ENCODE assay signal across 8 cellular contexts in genomic region chr4:3436798-3437581, GRCh38. TPM values are rescaled to one million over a fixed set of nuclear protein-coding genes. Genes with fewer than 3 reads are reported as not detected.
DNase-seq lines count a peak whose midpoint lies in the region; ATAC-seq and TF ChIP-seq lines count a peak whose summit lies in the region.

No MANE protein-coding gene starts in this region.

- TF ChIP-seq EP300 in sigmoid colon (IDR thresholded peaks at IDR 0.05): no peak

- H3K9ac ChIP-seq in IMR-90 (ENCODE audit: low read depth, low read length): no peak overlapping the region

- H4K20me1 ChIP-seq in IMR-90 (ENCODE audit: insufficient read depth, low read length): no peaks in the 10 kb centered on the region; the same call in 1 of the 2 replicates

- H2BK120ac ChIP-seq in IMR-90 (ENCODE audit: low read depth, low read length): peak overlapping the region; percentile 80

- peak overlapping the region; percentile 94 for H2AK5ac ChIP-seq in IMR-90 (ENCODE audit: low read depth, low read length)

- TF ChIP-seq CTCF in C4-2B (conservative IDR thresholded peaks at IDR 0.05) (no peak), IMR-90 (conservative IDR thresholded peaks at IDR 0.05; ENCODE audit: low read depth, low read length) (no peak), sigmoid colon (IDR thresholded peaks at IDR 0.05) (no peak)

- POLR2A ChIA-PET in IMR-90 (lab: Charles Lee; ENCODE audit: unreplicated experiment): no interaction called here
- POLR2A ChIA-PET in activated CD4-positive, alpha-beta memory T cell treated with anti-CD3 and anti-CD28 coated beads for 36 hours (lab: Charles Lee): no interaction called here

- H3K79me1 ChIP-seq in IMR-90 (ENCODE audit: low read depth in 1 of 2, low read length in 2 of 2): no peaks in the 10 kb centered on the region

- H3K9me3 ChIP-seq in IMR-90 (ENCODE audit: control insufficient read depth, insufficient read depth, low read length): no peaks in the 10 kb centered on the region
- no peaks in the 10 kb centered on the region for H3K9me3 ChIP-seq in sigmoid colon

- BruUV-seq in IMR-90 (replicated peaks; lab: Mats Ljungman, UMichigan): no TSS peak

- in situ Hi-C loops in IMR-90 (cut with MboI; ENCODE audit: low sequenced_read_pairs): no loop called here

- H3K27ac ChIP-seq in C4-2B: peak overlapping the region; percentile 71
- peak overlapping the region; percentile 1; the same call in 1 of the 2 replicates for H3K27ac ChIP-seq in IMR-90 (ENCODE audit: insufficient read depth, low read length)
- H3K27ac ChIP-seq in sigmoid colon: no peak overlapping the region

- H2BK5ac ChIP-seq in IMR-90 (ENCODE audit: low read depth, low read length, poor library complexity, severe bottlenecking): peak overlapping the region; percentile 79

- H4K5ac ChIP-seq in IMR-90 (ENCODE audit: low read depth, low read length): peak overlapping the region; percentile 17

- no peaks in the 10 kb centered on the region for H3K9me3 Mint-ChIP-seq in activated CD4-positive, alpha-beta memory T cell treated with anti-CD3 and anti-CD28 coated beads for 36 hours

- WGBS in IMR-90 (ENCODE audit: extremely low coverage in 2 of 2, insufficient read length in 1 of 2), 2 experiments: 65% methylated on average over 2 of the region's 19 CpGs; no CpG with 5 or more reads in 1 of the 2 experiments
- 61 to 81% methylated on average over 19 of the region's 19 CpGs for WGBS in sigmoid colon, 2 donors

- H4K8ac ChIP-seq in IMR-90 (ENCODE audit: low read depth in 2 of 2, low read length in 2 of 2): peak overlapping the region; percentile 85 to 96

- H3K4me3 Mint-ChIP-seq in activated CD4-positive, alpha-beta memory T cell treated with anti-CD3 and anti-CD28 coated beads for 36 hours: no peak overlapping the region

- H3K4me2 ChIP-seq in IMR-90 (ENCODE audit: low read depth, low read length): no peak overlapping the region

- TF ChIP-seq POLR2A in IMR-90 (IDR thresholded peaks at IDR 0.05; ENCODE audit: low read depth, low read length) (no peak), sigmoid colon (IDR thresholded peaks at IDR 0.05) (no peak)

- peak; percentile 84 for ATAC-seq in IMR-90 (ENCODE audit: low read depth)
- ATAC-seq in left lobe of liver: peak; percentile 27
- no peak for ATAC-seq in GM21367 (IDR thresholded peaks at IDR 0.05; ENCODE audit: unreplicated experiment)
- no peak for ATAC-seq in GM18519 (IDR thresholded peaks at IDR 0.05; ENCODE audit: low FRiP score, unreplicated experiment)

- peak overlapping the region; percentile 86 for H3K23ac ChIP-seq in IMR-90 (ENCODE audit: low read depth, low read length)

- H4K91ac ChIP-seq in IMR-90 (ENCODE audit: insufficient read depth, low read depth, low read length): peak overlapping the region; percentile 92

- H3K36me3 ChIP-seq in IMR-90 (ENCODE audit: control insufficient read depth, insufficient read depth, low read length) (no peaks in the 10 kb centered on the region), sigmoid colon (no peaks in the 10 kb centered on the region)

- 0 out of 2 replicates have a peak, but pooled peaks cover 3% of the 10 kb centered on the region for H3K9me1 ChIP-seq in IMR-90 (ENCODE audit: insufficient read depth, low read length)

- H3K4me1 Mint-ChIP-seq in activated CD4-positive, alpha-beta memory T cell treated with anti-CD3 and anti-CD28 coated beads for 36 hours (ENCODE audit: low read depth): no peaks in the 10 kb centered on the region

- H3K27me3 ChIP-seq in IMR-90 (ENCODE audit: control insufficient read depth, insufficient read depth, low read length): no peaks in the 10 kb centered on the region
- H3K27me3 ChIP-seq in sigmoid colon: no peaks in the 10 kb centered on the region

- H3K4me3 ChIP-seq in IMR-90 (ENCODE audit: insufficient read depth, low read depth, low read length): no peak overlapping the region
- no peak overlapping the region for H3K4me3 ChIP-seq in sigmoid colon

- CTCF ChIA-PET in IMR-90 (lab: Yijun Ruan, JAX): no interaction called here
- CTCF ChIA-PET in activated CD4-positive, alpha-beta memory T cell treated with anti-CD3 and anti-CD28 coated beads for 36 hours (lab: Charles Lee): no interaction called here

- no peaks in the 10 kb centered on the region for H3K36me3 Mint-ChIP-seq in activated CD4-positive, alpha-beta memory T cell treated with anti-CD3 and anti-CD28 coated beads for 36 hours

- H3K27me3 Mint-ChIP-seq in activated CD4-positive, alpha-beta memory T cell treated with anti-CD3 and anti-CD28 coated beads for 36 hours: no peaks in the 10 kb centered on the region

- DNase-seq in IMR-90 (peak; percentile 35), left lobe of liver (ENCODE audit: low spot score) (no peak), sigmoid colon (no peak), medulla oblongata (ENCODE audit: extremely low spot score) (no peak)
- DNase-seq in activated CD4-positive, alpha-beta memory T cell treated with anti-CD3 and anti-CD28 coated beads for 36 hours: peak; percentile 54

- H3K56ac ChIP-seq in IMR-90 (ENCODE audit: extremely low read depth, insufficient read depth, low read length): no peak overlapping the region

- H3K4me1 ChIP-seq in IMR-90 (ENCODE audit: control insufficient read depth, insufficient read depth, low read length) (peaks cover 11% of the 10 kb centered on the region), sigmoid colon (no peaks in the 10 kb centered on the region)

- H2BK20ac ChIP-seq in IMR-90 (ENCODE audit: low read depth, low read length): peak overlapping the region; percentile 57; the same call in 1 of the 2 replicates

- peak overlapping the region; percentile 99 for H2AK9ac ChIP-seq in IMR-90 (replicated peaks; ENCODE audit: low read depth, low read length, poor library complexity)

- peak overlapping the region; percentile 14 for H3K18ac ChIP-seq in IMR-90 (ENCODE audit: low read depth, low read length)

- no peak overlapping the region for H3K27ac Mint-ChIP-seq in activated CD4-positive, alpha-beta memory T cell treated with anti-CD3 and anti-CD28 coated beads for 36 hours

- H2AFZ ChIP-seq in IMR-90 (replicated peaks; ENCODE audit: low read length, poor library complexity): peak overlapping the region; percentile 90

- peak overlapping the region; percentile 97 for H3K4ac ChIP-seq in IMR-90 (ENCODE audit: low read depth, low read length)

- intact Hi-C loops in IMR-90 (cut with micrococcal nuclease): loop anchor here (5.0 kb wide), 1 partner anchor 145 kb away; the partner anchor contains the start of gene RGS12
- intact Hi-C loops in activated CD4-positive, alpha-beta memory T cell treated with anti-CD3 and anti-CD28 coated beads for 36 hours (cut with micrococcal nuclease): no loop called here
- intact Hi-C loops in sigmoid colon (cut with DNase I): no loop called here

- peak overlapping the region; percentile 91 for H3K14ac ChIP-seq in IMR-90 (replicated peaks; ENCODE audit: low read depth, low read length)

- dilution Hi-C loops in IMR-90 (cut with HindIII; ENCODE audit: low sequenced_read_pairs, unreplicated experiment): no loop called here

- peak overlapping the region; percentile 49; the same call in 1 of the 3 replicates for H2BK15ac ChIP-seq in IMR-90 (ENCODE audit: low read depth, low read length)

- TF ChIP-seq RAD21 in IMR-90 (IDR thresholded peaks at IDR 0.05; ENCODE audit: low read length): no peak

TF ChIP-seq in IMR-90, 13 proteins besides CTCF, POLR2A, EP300 and RAD21:
- TF ChIP-seq NFE2L2 (IDR thresholded peaks at IDR 0.05; ENCODE audit: low read depth, low read length): no peak
- peak; percentile 26; the same call in 1 of the 2 replicates for TF ChIP-seq MAZ (IDR thresholded peaks at IDR 0.05; ENCODE audit: borderline replicate concordance, low read depth, low read length)

RNA-seq across cellular contexts. Expression of gene HGFAC, which starts 4.8 kb away (rescaled TPM):
- total RNA-seq in IMR-90 (2012; rRNA removed) (not detected in 2 replicates), left lobe of liver (177 TPM), sigmoid colon (under 1 TPM; 0.33 to 0.55 (median 0.38) TPM)
- polyA plus RNA-seq in IMR-90 (2012; rRNA removed) (0.05 and 0.23 TPM in 2 replicates), sigmoid colon (under 1 TPM in 1 of 3 donors, not detected in 2; 0.22 TPM)
- 0.10 TPM in 1 of 2 replicates, not detected in the other for polyA plus RNA-seq in IMR-90 (2012; cell fraction: cytosol; rRNA removed)
- polyA plus RNA-seq in IMR-90 (2012; cell fraction: nucleus; rRNA removed; ENCODE audit: low replicate concordance): 1.0 and 3.0 TPM in 2 replicates
- total RNA-seq in activated CD4-positive, alpha-beta memory T cell treated with anti-CD3 and anti-CD28 coated beads for 36 hours: not detected

RNA-seq across cellular contexts. Expression of gene DOK7, which starts 26.1 kb away (rescaled TPM):
- not detected in 2 replicates for total RNA-seq in IMR-90 (2012; rRNA removed)
- polyA plus RNA-seq in IMR-90 (2012; rRNA removed): not detected in 2 replicates
- polyA plus RNA-seq in IMR-90 (2012; cell fraction: cytosol; rRNA removed): 0.01 TPM in 1 of 2 replicates, not detected in the other
- 0.10 and 0.12 TPM in 2 replicates for polyA plus RNA-seq in IMR-90 (2012; cell fraction: nucleus; rRNA removed; ENCODE audit: low replicate concordance)
- not detected for total RNA-seq in activated CD4-positive, alpha-beta memory T cell treated with anti-CD3 and anti-CD28 coated beads for 36 hours
- 0.83 TPM for total RNA-seq in left lobe of liver
- total RNA-seq in sigmoid colon: 1 to 10 TPM in 1 of 4 donors, not detected in 3; 1.9 TPM
- polyA plus RNA-seq in sigmoid colon: 1 to 10 TPM in 1 of 3 donors, under 1 TPM in 1, not detected in 1; 0.85 to 1.2 TPM

Comparison
In these comparisons a context has a peak if more than half of its experiments do, and no peak if none do; other contexts are left out.
1. H3K27ac ChIP-seq: peak in C4-2B (single experiment) and IMR-90 (single experiment); none in sigmoid colon (0 of 4).
2. ATAC-seq: peak in IMR-90 (single experiment) and left lobe of liver (single experiment); none in GM21367 (single experiment) and GM18519 (single experiment).
3. DNase-seq: peak in IMR-90 (single experiment) and activated CD4-positive, alpha-beta memory T cell treated with anti-CD3 and anti-CD28 coated beads for 36 hours (single experiment); none in left lobe of liver (single experiment), sigmoid colon (single experiment) and medulla oblongata (single experiment).
4. RNA of gene HGFAC, which starts 4.8 kb away (total RNA-seq): 177 TPM in left lobe of liver (single experiment); 0.33 to 0.55 TPM in sigmoid colon, not detected in activated CD4-positive, alpha-beta memory T cell treated with anti-CD3 and anti-CD28 coated beads for 36 hours and not detected in IMR-90; every median in the first group is over 100 times any median in the second.